ENCODE assay signal across 14 cellular contexts in the genomic region with DNA sequence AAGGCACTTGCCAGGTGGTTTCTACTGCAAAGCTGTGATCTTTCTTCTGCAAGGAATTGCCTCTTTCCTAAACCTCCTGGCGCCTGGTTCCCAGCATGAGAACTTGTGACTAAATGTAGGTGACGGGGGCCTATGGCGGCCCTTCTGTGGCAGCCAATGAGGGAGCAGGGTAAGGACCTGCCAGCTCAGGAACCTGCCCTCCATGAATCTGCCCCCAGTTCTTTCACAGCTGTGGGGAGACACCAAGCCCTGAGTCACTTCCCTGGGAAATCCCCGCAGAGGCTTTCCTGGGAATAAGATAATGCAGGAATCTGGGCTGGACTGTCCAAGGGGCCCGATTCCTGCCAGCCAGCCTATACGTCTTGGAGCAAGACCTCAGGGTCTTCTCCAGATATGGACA. TPM values are rescaled to one million over a fixed set of nuclear protein-coding genes. Genes with fewer than 3 reads are reported as not detected.
DNase-seq lines count a peak whose midpoint lies in the region; ATAC-seq, FAIRE-seq and TF ChIP-seq lines count a peak whose summit lies in the region.
"Had no signal": no experiment of that assay in that cellular context is flagged by ENCODE, and none has a peak within 500 bp of the region (broad histone marks: within the 10 kb centered on the region; RNA-seq: fewer than 3 reads in every experiment).

No MANE protein-coding gene starts in this region.

- H2AFZ ChIP-seq in endothelial cell of umbilical vein (ENCODE audit: low read depth, low read length) = no peak overlapping the region

- peaks cover 0 to 9% of the 10 kb centered on the region in 2 experiments for H3K27me3 ChIP-seq in endothelial cell of umbilical vein (ENCODE audit: control insufficient read depth in 2 of 2, insufficient read depth in 2 of 2, low read length in 2 of 2)

- no TSS peak for BruUV-seq in endothelial cell of umbilical vein (replicated peaks; lab: Mats Ljungman, UMichigan)

- CTCF ChIA-PET in endothelial cell of umbilical vein (lab: Charles Lee) = interaction anchor here (0.7 to 1.3 kb wide), 3 partner anchors 10 to 39 kb away, joined by 3 to 4 read pairs (median 3); no protein-coding TSS in a partner anchor

- no peak for TF ChIP-seq CTCF in endothelial cell of umbilical vein (IDR thresholded peaks at IDR 0.05; ENCODE audit: extremely low read depth in 1 of 2, insufficient read depth in 1 of 2, low read depth in 1 of 2, low read length in 2 of 2)

- no peaks in the 10 kb centered on the region for H3K36me3 ChIP-seq in endothelial cell of umbilical vein (ENCODE audit: control insufficient read depth in 2 of 2, extremely low read depth in 1 of 2, insufficient read depth in 2 of 2, low read length in 2 of 2)

- no peaks in the 10 kb centered on the region for H3K9me3 Mint-ChIP-seq in stimulated activated effector memory CD8-positive, alpha-beta T cell treated with anti-CD3 and anti-CD28 coated beads, Interleukin-12 subunit alpha, Interleukin-12 subunit beta, amount 100 ng/mL, for 72 hours
- peaks cover 4% of the 10 kb centered on the region for H3K9me3 Mint-ChIP-seq in activated T-cell treated with anti-CD3 and anti-CD28 coated beads, Interleukin-2, amount 50 U/mL, for 24 hours
- H3K9me3 Mint-ChIP-seq: neural crest cell had no signal

- no peaks in the 10 kb centered on the region for H4K20me1 ChIP-seq in endothelial cell of umbilical vein (replicated peaks; ENCODE audit: control insufficient read depth, extremely low read depth, insufficient read depth, low read length)

- H3K4me2 ChIP-seq in endothelial cell of umbilical vein (ENCODE audit: insufficient read depth, low read length) = no peak overlapping the region

- peaks cover 6% of the 10 kb centered on the region for H3K4me1 ChIP-seq in endothelial cell of umbilical vein (ENCODE audit: control insufficient read depth, extremely low read depth, insufficient read depth, low read length)

- DNase-seq in ELF-1 (ENCODE audit: low read depth, low spot score) (peak; percentile 62), RPMI7951 (ENCODE audit: low read depth) (peak; percentile 86), endothelial cell of umbilical vein (ENCODE audit: low read depth, low spot score) (peak; percentile 77), myocyte (ENCODE audit: low read depth) (peak; percentile 70), GM19240 (ENCODE audit: insufficient read length, low spot score) (no peak), NCI-H510A (lab: John Stamatoyannopoulos, UW) (no peak)
- no peak for DNase-seq in stimulated activated effector memory CD8-positive, alpha-beta T cell treated with anti-CD3 and anti-CD28 coated beads, Interleukin-12 subunit alpha, Interleukin-12 subunit beta, amount 100 ng/mL, for 72 hours (ENCODE audit: low spot score in 2 of 2)
- no peak for DNase-seq in activated T-cell treated with anti-CD3 and anti-CD28 coated beads, Interleukin-2, amount 50 U/mL, for 24 hours
- DNase-seq: activated CD4-positive, alpha-beta T cell treated with anti-CD3 and anti-CD28 coated beads, Interleukin-2, amount 50 U/mL, for 48 hours; activated naive CD4-positive, alpha-beta T cell treated with anti-CD3 and anti-CD28 coated beads, Interleukin-2, amount 50 U/mL, for 16 hours; COR-L47; NCI-H1092; NCI-H748 treated with DMSO at 0.1 percent for 48 hours had no signal

- peaks cover 5% of the 10 kb centered on the region for H3K4me1 Mint-ChIP-seq in stimulated activated effector memory CD8-positive, alpha-beta T cell treated with anti-CD3 and anti-CD28 coated beads, Interleukin-12 subunit alpha, Interleukin-12 subunit beta, amount 100 ng/mL, for 72 hours
- peaks cover 4% of the 10 kb centered on the region for H3K4me1 Mint-ChIP-seq in activated T-cell treated with anti-CD3 and anti-CD28 coated beads, Interleukin-2, amount 50 U/mL, for 24 hours (ENCODE audit: low read depth)

- no peak overlapping the region for H3K9ac ChIP-seq in endothelial cell of umbilical vein (replicated peaks; ENCODE audit: extremely low read depth, insufficient read depth, low read length)

- H3K27me3 Mint-ChIP-seq in activated T-cell treated with anti-CD3 and anti-CD28 coated beads, Interleukin-2, amount 50 U/mL, for 24 hours = peaks cover 79% of the 10 kb centered on the region

- H3K4me3 Mint-ChIP-seq in stimulated activated effector memory CD8-positive, alpha-beta T cell treated with anti-CD3 and anti-CD28 coated beads, Interleukin-12 subunit alpha, Interleukin-12 subunit beta, amount 100 ng/mL, for 72 hours = no peak overlapping the region
- H3K4me3 Mint-ChIP-seq in activated T-cell treated with anti-CD3 and anti-CD28 coated beads, Interleukin-2, amount 50 U/mL, for 24 hours = no peak overlapping the region
- H3K4me3 Mint-ChIP-seq: neural crest cell had no signal

- TF ChIP-seq POLR2A in endothelial cell of umbilical vein (IDR thresholded peaks at IDR 0.05; ENCODE audit: low read depth, low read length) = no peak

- H3K27ac ChIP-seq in endothelial cell of umbilical vein (ENCODE audit: insufficient read depth, low read depth, low read length) = no peak overlapping the region

- no peak for ATAC-seq in stimulated activated effector memory CD8-positive, alpha-beta T cell treated with anti-CD3 and anti-CD28 coated beads, Interleukin-12 subunit alpha, Interleukin-12 subunit beta, amount 100 ng/mL, for 72 hours

- H3K27ac Mint-ChIP-seq in stimulated activated effector memory CD8-positive, alpha-beta T cell treated with anti-CD3 and anti-CD28 coated beads, Interleukin-12 subunit alpha, Interleukin-12 subunit beta, amount 100 ng/mL, for 72 hours = no peak overlapping the region
- H3K27ac Mint-ChIP-seq in activated T-cell treated with anti-CD3 and anti-CD28 coated beads, Interleukin-2, amount 50 U/mL, for 24 hours = no peak overlapping the region

- dilution Hi-C loops in endothelial cell of umbilical vein (cut with MboI; ENCODE audit: extremely low pct_ligation_motif_present, low sequenced_read_pairs) = no loop called here

- intact Hi-C loops in endothelial cell of umbilical vein (cut with micrococcal nuclease) = loop anchor here (2.0 kb wide), 1 partner anchor 58 kb away; no protein-coding TSS in a partner anchor

- no peaks in the 10 kb centered on the region for H3K9me3 ChIP-seq in endothelial cell of umbilical vein (replicated peaks; ENCODE audit: control insufficient read depth, insufficient read depth, low read length)

- POLR2A ChIA-PET in endothelial cell of umbilical vein (lab: Charles Lee) = no interaction called here

- H3K9me1 ChIP-seq in endothelial cell of umbilical vein (replicated peaks; ENCODE audit: control insufficient read depth, extremely low read depth, insufficient read depth, low read length) = no peaks in the 10 kb centered on the region

- H3K36me3 Mint-ChIP-seq in stimulated activated effector memory CD8-positive, alpha-beta T cell treated with anti-CD3 and anti-CD28 coated beads, Interleukin-12 subunit alpha, Interleukin-12 subunit beta, amount 100 ng/mL, for 72 hours = no peaks in the 10 kb centered on the region
- H3K36me3 Mint-ChIP-seq in activated T-cell treated with anti-CD3 and anti-CD28 coated beads, Interleukin-2, amount 50 U/mL, for 24 hours (ENCODE audit: low read depth) = no peaks in the 10 kb centered on the region

- no peaks in the 10 kb centered on the region for H3K79me2 ChIP-seq in endothelial cell of umbilical vein (ENCODE audit: control insufficient read depth, insufficient read depth, low read length)

- peak; percentile 88 for FAIRE-seq in endothelial cell of umbilical vein (lab: Jason Lieb, UNC)

- no peak overlapping the region for H3K4me3 ChIP-seq in endothelial cell of umbilical vein (replicated peaks in 1 of 3; ENCODE audit: insufficient read depth in 1 of 3, low read depth in 1 of 3, low read length in 3 of 3)

TF ChIP-seq in endothelial cell of umbilical vein, 7 proteins besides CTCF, POLR2A, EP300 and RAD21:
- TF ChIP-seq GATA2 (IDR thresholded peaks at IDR 0.05; ENCODE audit: insufficient read depth, insufficient read length, low read depth, low read length) = peak; percentile 16
- no peak for TF ChIP-seq EZH2 (IDR thresholded peaks at IDR 0.05; ENCODE audit: borderline replicate concordance, low read depth, low read length, severe bottlenecking)

RNA-seq across cellular contexts. Expression of a gene that starts 56.7 kb away (rescaled TPM):
- 243 and 244 TPM in 2 replicates for total RNA-seq in RPMI7951 (2014; rRNA removed; shearing (Covaris generic))
- 394 and 420 TPM in 2 replicates for total RNA-seq in endothelial cell of umbilical vein
- polyA plus RNA-seq in endothelial cell of umbilical vein = 108 and 156 TPM in 2 replicates
- 218 and 223 TPM in 2 replicates for polyA plus RNA-seq in endothelial cell of umbilical vein (2011; cell fraction: cytosol; rRNA removed)
- polyA plus RNA-seq in endothelial cell of umbilical vein (2011; cell fraction: nucleus; rRNA removed) = 254 and 305 TPM in 2 replicates
- polyA plus RNA-seq in endothelial cell of umbilical vein (2012) = 286 and 341 TPM in 2 replicates
- 268 and 305 TPM in 2 replicates for polyA minus RNA-seq in endothelial cell of umbilical vein
- 101 TPM for polyA minus RNA-seq in endothelial cell of umbilical vein (2011; cell fraction: cytosol; rRNA and poly(A)+ RNA removed)
- polyA minus RNA-seq in endothelial cell of umbilical vein (2011; cell fraction: nucleus; rRNA and poly(A)+ RNA removed) = 181 and 203 TPM in 2 replicates
- 586 and 787 TPM in 2 replicates for total RNA-seq in myocyte
- polyA plus RNA-seq in myocyte (2012) = 300 TPM

Comparison
In these comparisons a context has a peak if more than half of its experiments do, and no peak if none do; other contexts are left out.
1. DNase-seq: peak in ELF-1 (single experiment), RPMI7951 (single experiment), endothelial cell of umbilical vein (single experiment) and myocyte (single experiment); none in stimulated activated effector memory CD8-positive, alpha-beta T cell treated with anti-CD3 and anti-CD28 coated beads, Interleukin-12 subunit alpha, Interleukin-12 subunit beta, amount 100 ng/mL, for 72 hours (0 of 2), GM19240 (single experiment), activated T-cell treated with anti-CD3 and anti-CD28 coated beads, Interleukin-2, amount 50 U/mL, for 24 hours (single experiment) and NCI-H510A (single experiment).